In the genomic region with DNA sequence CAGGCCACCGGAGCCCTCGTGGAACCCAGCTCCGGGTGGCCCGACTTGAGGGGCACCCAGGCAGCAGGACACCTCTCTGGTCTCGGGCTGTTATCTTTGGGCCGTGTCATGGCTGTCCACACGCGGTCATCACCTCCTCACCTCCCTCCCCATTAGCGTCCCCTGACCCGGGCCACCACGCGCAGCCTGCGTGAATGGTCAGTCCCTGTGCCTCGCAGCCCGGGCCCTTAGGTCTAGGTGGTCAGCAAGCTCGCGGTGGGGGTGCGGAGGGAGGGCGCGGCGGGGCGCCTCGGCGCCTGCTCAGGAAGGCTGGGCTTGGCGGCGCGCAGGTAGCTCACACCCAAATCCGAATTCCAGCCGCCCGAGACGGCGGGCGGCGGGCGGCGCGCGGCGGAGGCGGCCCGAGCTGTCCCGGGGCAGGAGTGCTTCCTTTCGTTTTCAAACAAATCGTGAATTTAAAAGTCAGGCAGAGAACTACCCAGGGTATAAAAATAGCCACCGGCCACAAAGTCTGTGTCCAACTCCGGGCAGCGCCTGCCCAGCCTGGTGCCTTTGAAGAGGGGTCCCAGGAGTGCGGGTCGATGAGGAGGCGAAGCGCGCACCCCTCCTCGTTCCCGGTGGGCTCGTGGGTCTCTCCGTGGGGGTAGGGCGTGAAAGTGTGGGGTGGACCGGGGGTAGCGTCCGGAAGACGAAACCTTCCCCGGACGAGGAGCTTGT, we compare ENCODE assay signal across 8 cellular contexts. TPM values are rescaled to one million over a fixed set of nuclear protein-coding genes. Genes with fewer than 3 reads are reported as not detected.
A peak's percentile ranks its signal among the peaks of the same experiment; 100 is the strongest.
DNase-seq lines count a peak whose midpoint lies in the region; ATAC-seq and TF ChIP-seq lines count a peak whose summit lies in the region.

No MANE protein-coding gene starts in this region.

- H3K36me3 Mint-ChIP-seq in activated naive CD4-positive, alpha-beta T cell treated with anti-CD3 and anti-CD28 coated beads, Interleukin-2, amount 10 ng/mL, durations not matched to agents 7 days and 5 days = no peaks in the 10 kb centered on the region
- no peaks in the 10 kb centered on the region for H3K36me3 Mint-ChIP-seq in activated CD8-positive, alpha-beta T cell treated with anti-CD3 and anti-CD28 coated beads for 36 hours (ENCODE audit: low read depth)
- no peaks in the 10 kb centered on the region for H3K36me3 Mint-ChIP-seq in nephron progenitor cell (ENCODE audit: low read depth)

- ATAC-seq in activated CD8-positive, alpha-beta T cell treated with anti-CD3 and anti-CD28 coated beads for 36 hours = no peak
- ATAC-seq in HG02623 (IDR thresholded peaks at IDR 0.05; ENCODE audit: unreplicated experiment) (no peak), GM19023 (IDR thresholded peaks at IDR 0.05; ENCODE audit: unreplicated experiment) (no peak)

- H3K4me3 Mint-ChIP-seq in activated naive CD4-positive, alpha-beta T cell treated with anti-CD3 and anti-CD28 coated beads, Interleukin-2, amount 10 ng/mL, durations not matched to agents 7 days and 5 days = peak overlapping the region; percentile 63
- peak overlapping the region; percentile 52 for H3K4me3 Mint-ChIP-seq in activated CD8-positive, alpha-beta T cell treated with anti-CD3 and anti-CD28 coated beads for 36 hours
- peak overlapping the region; percentile 74 for H3K4me3 Mint-ChIP-seq in nephron progenitor cell

- peaks cover 2% of the 10 kb centered on the region for H3K4me1 Mint-ChIP-seq in activated naive CD4-positive, alpha-beta T cell treated with anti-CD3 and anti-CD28 coated beads, Interleukin-2, amount 10 ng/mL, durations not matched to agents 7 days and 5 days
- peaks cover 7% of the 10 kb centered on the region for H3K4me1 Mint-ChIP-seq in activated CD8-positive, alpha-beta T cell treated with anti-CD3 and anti-CD28 coated beads for 36 hours (ENCODE audit: low read depth)
- H3K4me1 Mint-ChIP-seq in nephron progenitor cell = peaks cover 76% of the 10 kb centered on the region

- peak overlapping the region; percentile 64 for H3K4me3 ChIP-seq in fibroblast of mammary gland (ENCODE audit: control insufficient read depth, low read depth, low read length)

- intact Hi-C loops in activated CD8-positive, alpha-beta T cell treated with anti-CD3 and anti-CD28 coated beads for 36 hours (cut with micrococcal nuclease) = no loop called here

- H3K9me3 Mint-ChIP-seq in activated naive CD4-positive, alpha-beta T cell treated with anti-CD3 and anti-CD28 coated beads, Interleukin-2, amount 10 ng/mL, durations not matched to agents 7 days and 5 days = no peaks in the 10 kb centered on the region
- no peaks in the 10 kb centered on the region for H3K9me3 Mint-ChIP-seq in activated CD8-positive, alpha-beta T cell treated with anti-CD3 and anti-CD28 coated beads for 36 hours
- no peaks in the 10 kb centered on the region for H3K9me3 Mint-ChIP-seq in nephron progenitor cell

- TF ChIP-seq CTCF in activated CD8-positive, alpha-beta T cell treated with anti-CD3 and anti-CD28 coated beads for 36 hours (IDR thresholded peaks at IDR 0.05) = no peak
- TF ChIP-seq CTCF in fibroblast of mammary gland (conservative IDR thresholded peaks at IDR 0.05; ENCODE audit: control insufficient read depth, insufficient read depth, low read depth, low read length) = no peak
- no peak for TF ChIP-seq CTCF in nephron progenitor cell (IDR thresholded peaks at IDR 0.05)

- DNase-seq in activated naive CD4-positive, alpha-beta T cell treated with anti-CD3 and anti-CD28 coated beads, Interleukin-2, amount 10 ng/mL, durations not matched to agents 7 days and 5 days = peak; percentile 38
- no peak for DNase-seq in activated naive CD4-positive, alpha-beta T cell treated with anti-CD3 and anti-CD28 coated beads, Interleukin-2, amount 50 U/mL, for 16 hours
- DNase-seq in activated CD8-positive, alpha-beta T cell treated with anti-CD3 and anti-CD28 coated beads for 36 hours = no peak
- DNase-seq in fibroblast of mammary gland (ENCODE audit: low read depth) (peak; percentile 38), nephron progenitor cell (peak; percentile 59), OCI-M2 (lab: John Stamatoyannopoulos, UW; ENCODE audit: unreplicated experiment) (no peak)

- peaks cover 78% of the 10 kb centered on the region for H3K27me3 Mint-ChIP-seq in activated naive CD4-positive, alpha-beta T cell treated with anti-CD3 and anti-CD28 coated beads, Interleukin-2, amount 10 ng/mL, durations not matched to agents 7 days and 5 days
- peaks cover 10% of the 10 kb centered on the region for H3K27me3 Mint-ChIP-seq in activated CD8-positive, alpha-beta T cell treated with anti-CD3 and anti-CD28 coated beads for 36 hours
- peaks cover 7% of the 10 kb centered on the region for H3K27me3 Mint-ChIP-seq in nephron progenitor cell (ENCODE audit: low read depth, poor library complexity)

- CTCF ChIA-PET in activated naive CD4-positive, alpha-beta T cell treated with anti-CD3 and anti-CD28 coated beads, Interleukin-2, amount 10 ng/mL, durations not matched to agents 7 days and 5 days (lab: Charles Lee) = no interaction called here
- CTCF ChIA-PET in activated CD8-positive, alpha-beta T cell treated with anti-CD3 and anti-CD28 coated beads for 36 hours (lab: Charles Lee) = no interaction called here

- POLR2A ChIA-PET in activated CD8-positive, alpha-beta T cell treated with anti-CD3 and anti-CD28 coated beads for 36 hours (lab: Charles Lee) = interaction anchor here (1.0 kb wide), 1 partner anchor 66 kb away, joined by 3 read pairs; no protein-coding TSS in a partner anchor

- no peak overlapping the region for H3K27ac Mint-ChIP-seq in activated naive CD4-positive, alpha-beta T cell treated with anti-CD3 and anti-CD28 coated beads, Interleukin-2, amount 10 ng/mL, durations not matched to agents 7 days and 5 days
- H3K27ac Mint-ChIP-seq in activated CD8-positive, alpha-beta T cell treated with anti-CD3 and anti-CD28 coated beads for 36 hours = no peak overlapping the region
- no peak overlapping the region for H3K27ac Mint-ChIP-seq in nephron progenitor cell

RNA-seq across cellular contexts. Expression of a gene that starts 1.0 kb away (rescaled TPM):
- total RNA-seq in activated CD8-positive, alpha-beta T cell treated with anti-CD3 and anti-CD28 coated beads for 36 hours = 10 to 100 TPM; 23.2 to 23.8 TPM

Comparison
In these comparisons a context has a peak if more than half of its experiments do, and no peak if none do; other contexts are left out.
1. DNase-seq: peak in activated naive CD4-positive, alpha-beta T cell treated with anti-CD3 and anti-CD28 coated beads, Interleukin-2, amount 10 ng/mL, durations not matched to agents 7 days and 5 days (single experiment), fibroblast of mammary gland (single experiment) and nephron progenitor cell (single experiment); none in activated naive CD4-positive, alpha-beta T cell treated with anti-CD3 and anti-CD28 coated beads, Interleukin-2, amount 50 U/mL, for 16 hours (single experiment), activated CD8-positive, alpha-beta T cell treated with anti-CD3 and anti-CD28 coated beads for 36 hours (single experiment) and OCI-M2 (single experiment).
2. Peak in every context shown above with its lines, with median percentiles within 50 percentile points of each other: H3K4me3 Mint-ChIP-seq.